8 cellular contexts compared by ENCODE assay signal in genomic region chr12:94101902-94102660, GRCh38. TPM values are rescaled to one million over a fixed set of nuclear protein-coding genes. Genes with fewer than 3 reads are reported as not detected.
DNase-seq lines count a peak whose midpoint lies in the region; ATAC-seq and FAIRE-seq lines count a peak whose summit lies in the region.

No MANE protein-coding gene starts in this region.

- peaks cover 46% of the 10 kb centered on the region for H3K27me3 Mint-ChIP-seq in activated CD8-positive, alpha-beta memory T cell treated with anti-CD3 and anti-CD28 coated beads, Interleukin-2, amount 10 ng/mL, durations not matched to agents 7 days and 5 days

- no peaks in the 10 kb centered on the region for H3K36me3 ChIP-seq in mesodermal cell (ENCODE audit: control insufficient read depth, insufficient read depth, low read length)

- no peaks in the 10 kb centered on the region for H3K9me3 Mint-ChIP-seq in activated CD8-positive, alpha-beta memory T cell treated with anti-CD3 and anti-CD28 coated beads, Interleukin-2, amount 10 ng/mL, durations not matched to agents 7 days and 5 days (ENCODE audit: low read depth)

- DNase-seq in COLO829 (ENCODE audit: low spot score) (peak; percentile 68), HUDEP-2 (lab: John Stamatoyannopoulos, UW; ENCODE audit: unreplicated experiment in 76 of 76) (peak in 73 of 76 experiments; percentile 9 to 91 (median 74))
- DNase-seq in NK-92 treated with Interleukin-12 subunit alpha and Interleukin-12 subunit beta, amount 100 ng/mL, for 24 hours (lab: John Stamatoyannopoulos, UW), result peak; percentile 72
- peak; percentile 91 for DNase-seq in activated CD8-positive, alpha-beta memory T cell treated with anti-CD3 and anti-CD28 coated beads, Interleukin-2, amount 10 ng/mL, durations not matched to agents 7 days and 5 days
- DNase-seq in stimulated activated CD8-positive, alpha-beta memory T cell treated with anti-CD3 and anti-CD28 coated beads, Interleukin-15, amount 100 ng/mL, for 1 hour (ENCODE audit: low read depth), result peak; percentile 71

- H3K4me1 Mint-ChIP-seq in activated CD8-positive, alpha-beta memory T cell treated with anti-CD3 and anti-CD28 coated beads, Interleukin-2, amount 10 ng/mL, durations not matched to agents 7 days and 5 days, result peaks cover 29% of the 10 kb centered on the region

- no peaks in the 10 kb centered on the region for H3K9me3 ChIP-seq in mesodermal cell (ENCODE audit: control insufficient read depth, low read length)

- FAIRE-seq in endometrium (lab: Jason Lieb, UNC), result peak; percentile 70

- CTCF ChIA-PET in activated CD8-positive, alpha-beta memory T cell treated with anti-CD3 and anti-CD28 coated beads, Interleukin-2, amount 10 ng/mL, durations not matched to agents 7 days and 5 days (lab: Charles Lee), result interaction anchor here (0.6 to 5.7 kb wide), 102 partner anchors 8 to 1325 kb away, joined by 3 to 167 read pairs (median 4); partner anchors contain the start of genes CRADD, EEA1, MRPL42 and SOCS2

- peak overlapping the region; percentile 52 for H3K4me3 ChIP-seq in mesodermal cell (ENCODE audit: extremely low read depth, insufficient read depth, low read length, poor library complexity, severe bottlenecking)

- no peaks in the 10 kb centered on the region for H3K36me3 Mint-ChIP-seq in activated CD8-positive, alpha-beta memory T cell treated with anti-CD3 and anti-CD28 coated beads, Interleukin-2, amount 10 ng/mL, durations not matched to agents 7 days and 5 days

- H3K27ac Mint-ChIP-seq in activated CD8-positive, alpha-beta memory T cell treated with anti-CD3 and anti-CD28 coated beads, Interleukin-2, amount 10 ng/mL, durations not matched to agents 7 days and 5 days, result peak overlapping the region; percentile 75

- 6 to 7% methylated on average over 41 to 46 of the region's 46 CpGs for WGBS in mesodermal cell (ENCODE audit: insufficient coverage in 2 of 2), 2 experiments

- peak; percentile 86 for ATAC-seq in GM21381 (IDR thresholded peaks at IDR 0.05; ENCODE audit: unreplicated experiment)
- peak; percentile 84 for ATAC-seq in activated CD8-positive, alpha-beta memory T cell treated with anti-CD3 and anti-CD28 coated beads, Interleukin-2, amount 10 ng/mL, durations not matched to agents 7 days and 5 days

- no peak overlapping the region for H3K27ac ChIP-seq in mesodermal cell (ENCODE audit: low read depth, low read length, severe bottlenecking)

- peak overlapping the region; percentile 80 for H3K4me3 Mint-ChIP-seq in activated CD8-positive, alpha-beta memory T cell treated with anti-CD3 and anti-CD28 coated beads, Interleukin-2, amount 10 ng/mL, durations not matched to agents 7 days and 5 days

- peaks cover 18% of the 10 kb centered on the region for H3K4me1 ChIP-seq in mesodermal cell (ENCODE audit: control insufficient read depth, insufficient read depth, low read length, poor library complexity, severe bottlenecking)

RNA-seq across cellular contexts. Expression of gene PLXNC1, which starts 46.3 kb away (rescaled TPM):
- 10 to 100 TPM; 10.4 to 13.1 TPM for total RNA-seq in activated CD8-positive, alpha-beta memory T cell treated with anti-CD3 and anti-CD28 coated beads, Interleukin-2, amount 10 ng/mL, durations not matched to agents 7 days and 5 days
- polyA plus RNA-seq in mesodermal cell (2013, experiment 1 of 2), result 5.6 TPM
- 4.7 TPM for polyA plus RNA-seq in mesodermal cell (2013, experiment 2 of 2)
